ENCODE assay signal across 10 cellular contexts in the genomic region with DNA sequence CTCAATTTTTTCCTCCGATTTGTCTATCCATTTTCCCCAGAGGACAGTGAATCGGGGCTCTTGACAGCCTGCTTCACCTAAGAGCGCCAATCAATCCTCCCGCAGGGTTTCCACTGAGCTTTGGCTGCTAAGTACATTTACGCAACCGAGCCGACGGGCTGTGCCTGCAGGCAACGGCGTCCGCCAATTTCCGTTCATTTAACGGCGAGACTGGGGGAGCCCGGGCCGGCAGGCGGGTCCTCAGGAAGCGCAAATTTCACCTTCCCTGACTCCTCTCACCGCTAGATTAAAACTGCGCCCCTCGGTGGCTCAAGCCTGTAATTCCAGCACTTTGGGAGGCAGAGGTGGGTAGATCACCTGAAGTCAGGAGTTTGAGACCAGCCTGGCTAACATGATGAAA. TPM values are rescaled to one million over a fixed set of nuclear protein-coding genes. Genes with fewer than 3 reads are reported as not detected.
A peak's percentile ranks its signal among the peaks of the same experiment; 100 is the strongest.
DNase-seq lines count a peak whose midpoint lies in the region; ATAC-seq and TF ChIP-seq lines count a peak whose summit lies in the region.
"Had no signal": no experiment of that assay in that cellular context is flagged by ENCODE, and none has a peak within 500 bp of the region (broad histone marks: within the 10 kb centered on the region; RNA-seq: fewer than 3 reads in every experiment).

No MANE protein-coding gene starts in this region.

- H3K27me3 ChIP-seq in cardiac muscle cell: peaks cover 84% of the 10 kb centered on the region
- H3K27me3 ChIP-seq in right atrium auricular region: peaks cover 0 to 10% of the 10 kb centered on the region in 2 donors
- peaks cover 0 to 12% (median 0%) of the 10 kb centered on the region in 4 donors for H3K27me3 ChIP-seq in upper lobe of left lung
- H3K27me3 ChIP-seq in CD4-positive, alpha-beta memory T cell (ENCODE audit: insufficient read depth, low read length): peaks cover 5% of the 10 kb centered on the region

- H3K4me3 ChIP-seq in cardiac muscle cell: no peak overlapping the region
- no peak overlapping the region for H3K4me3 ChIP-seq in right atrium auricular region
- H3K4me3 ChIP-seq in upper lobe of left lung: no peak overlapping the region
- no peak overlapping the region for H3K4me3 ChIP-seq in CD4-positive, alpha-beta memory T cell (ENCODE audit: low read length in 2 of 2)
- H3K4me3 ChIP-seq: heart left ventricle had no signal

- TF ChIP-seq CTCF in cardiac muscle cell (IDR thresholded peaks at IDR 0.05; ENCODE audit: low read depth, low read length) (no peak), right atrium auricular region (IDR thresholded peaks at IDR 0.05) (no peak), upper lobe of left lung (IDR thresholded peaks at IDR 0.05) (peak in 1 of 6 experiments; percentile 10)

- no peaks in the 10 kb centered on the region for H3K4me1 ChIP-seq in cardiac muscle cell (ENCODE audit: low read depth)
- peaks cover 0 to 24% of the 10 kb centered on the region in 2 donors for H3K4me1 ChIP-seq in right atrium auricular region
- peaks cover 13 to 39% (median 20%) of the 10 kb centered on the region in 4 donors for H3K4me1 ChIP-seq in upper lobe of left lung
- peaks cover 16% of the 10 kb centered on the region for H3K4me1 ChIP-seq in CD4-positive, alpha-beta memory T cell (ENCODE audit: insufficient read depth, low read length)

- H3K36me3 Mint-ChIP-seq in activated CD8-positive, alpha-beta T cell treated with anti-CD3 and anti-CD28 coated beads, Interleukin-2, amount 10 ng/mL, durations not matched to agents 7 days and 5 days (ENCODE audit: low read depth): no peaks in the 10 kb centered on the region
- no peaks in the 10 kb centered on the region for H3K36me3 Mint-ChIP-seq in CD4-positive, alpha-beta memory T cell

- H3K36me3 ChIP-seq in cardiac muscle cell (no peaks in the 10 kb centered on the region), right atrium auricular region (no peaks in the 10 kb centered on the region), upper lobe of left lung (no peaks in the 10 kb centered on the region)
- H3K36me3 ChIP-seq in CD4-positive, alpha-beta memory T cell (ENCODE audit: insufficient read depth, low read length): no peaks in the 10 kb centered on the region
- H3K36me3 ChIP-seq: heart left ventricle had no signal

- no peak overlapping the region for H3K27ac Mint-ChIP-seq in activated CD8-positive, alpha-beta T cell treated with anti-CD3 and anti-CD28 coated beads, Interleukin-2, amount 10 ng/mL, durations not matched to agents 7 days and 5 days
- H3K27ac Mint-ChIP-seq in CD4-positive, alpha-beta memory T cell: peak overlapping the region in 1 of 7 donors; percentile 56

- H3K9me3 Mint-ChIP-seq in activated CD8-positive, alpha-beta T cell treated with anti-CD3 and anti-CD28 coated beads, Interleukin-2, amount 10 ng/mL, durations not matched to agents 7 days and 5 days (ENCODE audit: insufficient read depth): no peaks in the 10 kb centered on the region
- H3K9me3 Mint-ChIP-seq in CD4-positive, alpha-beta memory T cell: peaks cover 0 to 6% (median 0%) of the 10 kb centered on the region in 8 donors

- ATAC-seq in activated CD8-positive, alpha-beta T cell treated with anti-CD3 and anti-CD28 coated beads, Interleukin-2, amount 10 ng/mL, durations not matched to agents 7 days and 5 days: no peak
- ATAC-seq in upper lobe of left lung (ENCODE audit: low FRiP score in 2 of 2): no peak
- ATAC-seq: heart left ventricle had no signal

- 15 to 16% methylated on average over 21 of the region's 21 CpGs for WGBS in upper lobe of left lung, 2 donors

- H3K27me3 Mint-ChIP-seq in activated CD8-positive, alpha-beta T cell treated with anti-CD3 and anti-CD28 coated beads, Interleukin-2, amount 10 ng/mL, durations not matched to agents 7 days and 5 days (ENCODE audit: low read depth): peaks cover 43% of the 10 kb centered on the region
- peaks cover 14 to 17% of the 10 kb centered on the region in 2 donors for H3K27me3 Mint-ChIP-seq in CD4-positive, alpha-beta memory T cell

- H3K4me1 Mint-ChIP-seq in activated CD8-positive, alpha-beta T cell treated with anti-CD3 and anti-CD28 coated beads, Interleukin-2, amount 10 ng/mL, durations not matched to agents 7 days and 5 days (ENCODE audit: low read depth): peaks cover 21% of the 10 kb centered on the region
- peaks cover 5 to 28% (median 11%) of the 10 kb centered on the region in 4 donors for H3K4me1 Mint-ChIP-seq in CD4-positive, alpha-beta memory T cell

- H3K27ac ChIP-seq in cardiac muscle cell (no peak overlapping the region), right atrium auricular region (no peak overlapping the region), upper lobe of left lung (no peak overlapping the region)
- H3K27ac ChIP-seq in CD4-positive, alpha-beta memory T cell (ENCODE audit: low read depth, low read length): no peak overlapping the region
- H3K27ac ChIP-seq: heart left ventricle had no signal

- CTCF ChIA-PET in activated CD8-positive, alpha-beta T cell treated with anti-CD3 and anti-CD28 coated beads, Interleukin-2, amount 10 ng/mL, durations not matched to agents 7 days and 5 days (lab: Charles Lee): interaction anchor here (1.5 kb wide), 1 partner anchor 11 kb away, joined by 3 read pairs; no protein-coding TSS in a partner anchor
- CTCF ChIA-PET in CD4-positive, alpha-beta memory T cell (lab: Charles Lee; ENCODE audit: partially characterized antibody): no interaction called here

- H3K9me3 ChIP-seq in cardiac muscle cell (ENCODE audit: low read depth): no peaks in the 10 kb centered on the region
- no peaks in the 10 kb centered on the region for H3K9me3 ChIP-seq in right atrium auricular region
- H3K9me3 ChIP-seq in upper lobe of left lung: no peaks in the 10 kb centered on the region
- no peaks in the 10 kb centered on the region for H3K9me3 ChIP-seq in CD4-positive, alpha-beta memory T cell (ENCODE audit: control insufficient read depth in 1 of 2, low read length in 2 of 2)
- H3K9me3 ChIP-seq: heart left ventricle had no signal

- no peak overlapping the region for H3K4me3 Mint-ChIP-seq in activated CD8-positive, alpha-beta T cell treated with anti-CD3 and anti-CD28 coated beads, Interleukin-2, amount 10 ng/mL, durations not matched to agents 7 days and 5 days
- peak overlapping the region in 2 of 8 donors; percentile 13 to 49 for H3K4me3 Mint-ChIP-seq in CD4-positive, alpha-beta memory T cell

- intact Hi-C loops in CD4-positive, alpha-beta memory T cell (cut with micrococcal nuclease): no loop called here

- POLR2A ChIA-PET in activated CD8-positive, alpha-beta T cell treated with anti-CD3 and anti-CD28 coated beads, Interleukin-2, amount 10 ng/mL, durations not matched to agents 7 days and 5 days (lab: Charles Lee): no interaction called here
- POLR2A ChIA-PET in CD4-positive, alpha-beta memory T cell (lab: Charles Lee; ENCODE audit: partially characterized antibody): no interaction called here

- no peak for TF ChIP-seq POLR2A in upper lobe of left lung (IDR thresholded peaks at IDR 0.05)

- no peak for TF ChIP-seq EP300 in upper lobe of left lung (IDR thresholded peaks at IDR 0.05)

- peak; percentile 16 to 63 for DNase-seq in cardiac muscle cell (ENCODE audit: low read depth in 1 of 2, low spot score in 1 of 2)
- DNase-seq in right atrium auricular region (ENCODE audit: low spot score): no peak
- peak; percentile 33 for DNase-seq in activated CD8-positive, alpha-beta T cell treated with anti-CD3 and anti-CD28 coated beads, Interleukin-2, amount 10 ng/mL, durations not matched to agents 7 days and 5 days
- DNase-seq in islet precursor cell: peak; percentile 92
- peak; percentile 43 to 78 for DNase-seq in upper lobe of left lung
- DNase-seq in NCI-H2196 (lab: John Stamatoyannopoulos, UW; ENCODE audit: unreplicated experiment): no peak
- no peak for DNase-seq in activated CD8-positive, alpha-beta memory T cell treated with anti-CD3 and anti-CD28 coated beads, Interleukin-2, amount 50 U/mL, for 4 hours
- DNase-seq in CD4-positive, alpha-beta memory T cell: no peak
- DNase-seq: NCI-H446 had no signal

RNA-seq across cellular contexts. Expression of a gene that starts 2.7 kb away (rescaled TPM):
- total RNA-seq in cardiac muscle cell (0.56 TPM in 1 of 2 replicates, not detected in the other), right atrium auricular region (not detected), upper lobe of left lung (1 to 10 TPM in 2 of 6 donors, under 1 TPM in 2, not detected in 2; 0.37 to 4.2 (median 0.97) TPM)
- polyA plus RNA-seq in cardiac muscle cell: 0.24 and 1.1 TPM in 2 replicates
- not detected for total RNA-seq in activated CD8-positive, alpha-beta T cell treated with anti-CD3 and anti-CD28 coated beads, Interleukin-2, amount 10 ng/mL, durations not matched to agents 7 days and 5 days
- not detected for total RNA-seq in CD4-positive, alpha-beta memory T cell
- not detected for polyA plus RNA-seq in CD4-positive, alpha-beta memory T cell
- total RNA-seq: heart left ventricle had no signal

Comparison
In these comparisons a context has a peak if more than half of its experiments do, and no peak if none do; other contexts are left out.
1. DNase-seq: peak in cardiac muscle cell (2 of 2), activated CD8-positive, alpha-beta T cell treated with anti-CD3 and anti-CD28 coated beads, Interleukin-2, amount 10 ng/mL, durations not matched to agents 7 days and 5 days (single experiment), islet precursor cell (single experiment) and upper lobe of left lung (2 of 2); none in right atrium auricular region (single experiment), NCI-H2196 (single experiment), activated CD8-positive, alpha-beta memory T cell treated with anti-CD3 and anti-CD28 coated beads, Interleukin-2, amount 50 U/mL, for 4 hours (single experiment) and CD4-positive, alpha-beta memory T cell (0 of 5).